In genomic region chr13:82076421-82076820, GRCh38 we compare ENCODE assay signal across 17 cellular contexts.
A peak's percentile ranks its signal among the peaks of the same experiment; 100 is the strongest.
DNase-seq lines count a peak whose midpoint lies in the region; ATAC-seq lines count a peak whose summit lies in the region.
"Had no signal": no experiment of that assay in that cellular context is flagged by ENCODE, and none has a peak within 500 bp of the region (broad histone marks: within the 10 kb centered on the region; RNA-seq: fewer than 3 reads in every experiment).

No MANE protein-coding gene starts in this region.

- no peaks in the 10 kb centered on the region for H3K27me3 Mint-ChIP-seq in activated CD8-positive, alpha-beta T cell treated with anti-CD3 and anti-CD28 coated beads, Interleukin-2, amount 10 ng/mL, durations not matched to agents 7 days and 5 days (ENCODE audit: low read depth)
- H3K27me3 Mint-ChIP-seq: CD4-positive, CD25-positive, alpha-beta regulatory T cell had no signal

- H3K36me3 ChIP-seq in ACC112 (ENCODE audit: insufficient read depth, low read length) = no peaks in the 10 kb centered on the region
- no peaks in the 10 kb centered on the region for H3K36me3 ChIP-seq in HAP-1 (replicated peaks)
- H3K36me3 ChIP-seq: SJSA1 had no signal

- H3K4me3 ChIP-seq in ACC112 (ENCODE audit: low read depth, low read length) (no peak overlapping the region), HAP-1 (no peak overlapping the region)
- H3K4me3 ChIP-seq: A549, SJSA1 had no signal

- no peak for ATAC-seq in activated CD8-positive, alpha-beta T cell treated with anti-CD3 and anti-CD28 coated beads, Interleukin-2, amount 10 ng/mL, durations not matched to agents 7 days and 5 days
- ATAC-seq: A549 had no signal

- H3K4me1 ChIP-seq in ACC112 (ENCODE audit: control insufficient read depth, insufficient read depth, low read length, unreplicated experiment) (no peaks in the 10 kb centered on the region), HAP-1 (peaks cover 18% of the 10 kb centered on the region)
- H3K4me1 ChIP-seq: A549, SJSA1 had no signal

- H3K36me3 Mint-ChIP-seq in activated CD8-positive, alpha-beta T cell treated with anti-CD3 and anti-CD28 coated beads, Interleukin-2, amount 10 ng/mL, durations not matched to agents 7 days and 5 days (ENCODE audit: low read depth) = no peaks in the 10 kb centered on the region
- H3K36me3 Mint-ChIP-seq: CD4-positive, CD25-positive, alpha-beta regulatory T cell had no signal

- DNase-seq in HAP-1 (ENCODE audit: low spot score in 2 of 2) (peak; percentile 33 to 93), NCI-H345 treated with DMSO at 0.1 percent for 48 hours (lab: John Stamatoyannopoulos, UW; ENCODE audit: unreplicated experiment) (peak; percentile 25), foreskin melanocyte (peak; percentile 4), substantia nigra (lab: John Stamatoyannopoulos, UW) (no peak), inferior parietal cortex (ENCODE audit: extremely low spot score) (no peak)
- DNase-seq in activated CD8-positive, alpha-beta T cell treated with anti-CD3 and anti-CD28 coated beads, Interleukin-2, amount 10 ng/mL, durations not matched to agents 7 days and 5 days = no peak
- DNase-seq: CD4-positive, CD25-positive, alpha-beta regulatory T cell; COR-L47; GOT3; Karpas-422; MV-4-11; NCI-H510A; T1000 had no signal

- no peak overlapping the region for H3K4me3 Mint-ChIP-seq in activated CD8-positive, alpha-beta T cell treated with anti-CD3 and anti-CD28 coated beads, Interleukin-2, amount 10 ng/mL, durations not matched to agents 7 days and 5 days
- H3K4me3 Mint-ChIP-seq: CD4-positive, CD25-positive, alpha-beta regulatory T cell; T-helper 1 cell treated with Interleukin-12 subunit alpha and Interleukin-12 subunit beta and Interleukin-4 antibody, amounts not matched to agents 30 μg/mL and 1 μg/mL, for 36 hours had no signal

- CTCF ChIA-PET in activated CD8-positive, alpha-beta T cell treated with anti-CD3 and anti-CD28 coated beads, Interleukin-2, amount 10 ng/mL, durations not matched to agents 7 days and 5 days (lab: Charles Lee) = no interaction called here

- H3K27ac ChIP-seq in ACC112 (ENCODE audit: low read depth, low read length) (no peak overlapping the region), substantia nigra (ENCODE audit: low read depth, low read length, poor library complexity, severe bottlenecking) (no peak overlapping the region)
- H3K27ac ChIP-seq: A549, SJSA1 had no signal

- POLR2A ChIA-PET in activated CD8-positive, alpha-beta T cell treated with anti-CD3 and anti-CD28 coated beads, Interleukin-2, amount 10 ng/mL, durations not matched to agents 7 days and 5 days (lab: Charles Lee) = no interaction called here

- no peak overlapping the region for H3K27ac Mint-ChIP-seq in activated CD8-positive, alpha-beta T cell treated with anti-CD3 and anti-CD28 coated beads, Interleukin-2, amount 10 ng/mL, durations not matched to agents 7 days and 5 days
- H3K27ac Mint-ChIP-seq: CD4-positive, CD25-positive, alpha-beta regulatory T cell; T-helper 1 cell treated with Interleukin-12 subunit alpha and Interleukin-12 subunit beta and Interleukin-4 antibody, amounts not matched to agents 30 μg/mL and 1 μg/mL, for 36 hours had no signal

- peaks cover 14% of the 10 kb centered on the region for H3K9me3 Mint-ChIP-seq in activated CD8-positive, alpha-beta T cell treated with anti-CD3 and anti-CD28 coated beads, Interleukin-2, amount 10 ng/mL, durations not matched to agents 7 days and 5 days (ENCODE audit: insufficient read depth)

- H3K4me1 Mint-ChIP-seq in activated CD8-positive, alpha-beta T cell treated with anti-CD3 and anti-CD28 coated beads, Interleukin-2, amount 10 ng/mL, durations not matched to agents 7 days and 5 days (ENCODE audit: low read depth) = no peaks in the 10 kb centered on the region
- H3K4me1 Mint-ChIP-seq: CD4-positive, CD25-positive, alpha-beta regulatory T cell had no signal

- in situ Hi-C loops in HAP-1 (cut with MboI; ENCODE audit: low sequenced_read_pairs) = no loop called here

- no peaks in the 10 kb centered on the region for H3K9me3 ChIP-seq in HAP-1
- H3K9me3 ChIP-seq: A549 had no signal

- no peaks in the 10 kb centered on the region for H3K79me2 ChIP-seq in ACC112 (ENCODE audit: control insufficient read depth, insufficient read depth, low read length, unreplicated experiment)

- H2AFZ ChIP-seq in ACC112 (ENCODE audit: low read length, unreplicated experiment) = peak overlapping the region; percentile 45

- no peaks in the 10 kb centered on the region for H3K27me3 ChIP-seq in ACC112 (ENCODE audit: insufficient read depth, low read length)
- H3K27me3 ChIP-seq in HAP-1 (ENCODE audit: low read depth) = no peaks in the 10 kb centered on the region
- H3K27me3 ChIP-seq: SJSA1 had no signal

Comparison
In these comparisons a context has a peak if more than half of its experiments do, and no peak if none do; other contexts are left out.
1. DNase-seq: peak in HAP-1 (2 of 2), NCI-H345 treated with DMSO at 0.1 percent for 48 hours (single experiment) and foreskin melanocyte (single experiment); none in substantia nigra (0 of 49), inferior parietal cortex (single experiment) and activated CD8-positive, alpha-beta T cell treated with anti-CD3 and anti-CD28 coated beads, Interleukin-2, amount 10 ng/mL, durations not matched to agents 7 days and 5 days (single experiment).